Comparison of ENCODE assay signal across 12 cellular contexts in the genomic region with DNA sequence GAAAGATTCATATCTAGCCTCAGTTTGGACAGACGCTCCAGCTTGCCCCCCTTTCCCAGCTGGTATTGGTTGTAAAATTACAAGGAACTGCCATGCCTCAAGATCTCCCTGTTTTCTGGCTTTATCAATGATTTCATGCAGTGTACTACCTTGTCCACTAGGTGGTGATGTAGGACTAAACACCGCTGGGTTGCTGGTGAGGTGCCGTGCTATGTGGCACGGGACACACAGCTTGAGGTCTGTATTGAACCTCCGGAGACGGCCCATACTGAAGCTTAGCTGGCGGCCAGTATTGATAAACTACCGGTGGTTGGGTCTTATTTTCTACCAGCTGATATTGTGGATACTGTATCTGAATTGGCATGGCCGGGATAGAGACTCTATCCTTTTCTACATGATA. TPM values are rescaled to one million over a fixed set of nuclear protein-coding genes. Genes with fewer than 3 reads are reported as not detected.
"Had no signal": no experiment of that assay in that cellular context is flagged by ENCODE, and none has a peak within 500 bp of the region (broad histone marks: within the 10 kb centered on the region; RNA-seq: fewer than 3 reads in every experiment).

No MANE protein-coding gene starts in this region.

RNA-seq across cellular contexts. Expression of gene PRAMEF27, which starts 36.5 kb away (rescaled TPM):
- total RNA-seq: activated CD4-positive, alpha-beta memory T cell treated with anti-CD3 and anti-CD28 coated beads, Interleukin-2, amount 10 ng/mL, durations not matched to agents 7 days and 5 days; activated CD4-positive, alpha-beta T cell treated with anti-CD3 and anti-CD28 coated beads for 36 hours; activated CD4-positive, alpha-beta T cell treated with anti-CD3 and anti-CD28 coated beads, Interleukin-2, amount 10 ng/mL, durations not matched to agents 7 days and 5 days; activated CD8-positive, alpha-beta memory T cell treated with anti-CD3 and anti-CD28 coated beads, Interleukin-2, amount 10 ng/mL, durations not matched to agents 7 days and 5 days; activated CD8-positive, alpha-beta T cell treated with anti-CD3 and anti-CD28 coated beads, Interleukin-2, amount 10 ng/mL, durations not matched to agents 7 days and 5 days; activated naive CD8-positive, alpha-beta T cell treated with anti-CD3 and anti-CD28 coated beads, Interleukin-2, amount 10 ng/mL, durations not matched to agents 7 days and 5 days; activated T-helper 2 cell treated with anti-CD3 and anti-CD28 coated beads, Interferon-gamma antibody, Interleukin-2, Interleukin-4, amounts not matched to agents 10 μg/mL and 5 μg/mL and 100 μg/mL, durations not matched to agents 14 hours and 24 hours and 36 hours; ascending aorta; bronchial epithelial cell; cardiac muscle cell; chondrocyte had no signal
- polyA plus RNA-seq: adipose tissue, cardiac muscle cell had no signal

RNA-seq across cellular contexts. Expression of gene HNRNPCL3, which starts 40.7 kb away (rescaled TPM):
- total RNA-seq: activated CD4-positive, alpha-beta memory T cell treated with anti-CD3 and anti-CD28 coated beads, Interleukin-2, amount 10 ng/mL, durations not matched to agents 7 days and 5 days; activated CD4-positive, alpha-beta T cell treated with anti-CD3 and anti-CD28 coated beads for 36 hours; activated CD4-positive, alpha-beta T cell treated with anti-CD3 and anti-CD28 coated beads, Interleukin-2, amount 10 ng/mL, durations not matched to agents 7 days and 5 days; activated CD8-positive, alpha-beta memory T cell treated with anti-CD3 and anti-CD28 coated beads, Interleukin-2, amount 10 ng/mL, durations not matched to agents 7 days and 5 days; activated CD8-positive, alpha-beta T cell treated with anti-CD3 and anti-CD28 coated beads, Interleukin-2, amount 10 ng/mL, durations not matched to agents 7 days and 5 days; activated naive CD8-positive, alpha-beta T cell treated with anti-CD3 and anti-CD28 coated beads, Interleukin-2, amount 10 ng/mL, durations not matched to agents 7 days and 5 days; activated T-helper 2 cell treated with anti-CD3 and anti-CD28 coated beads, Interferon-gamma antibody, Interleukin-2, Interleukin-4, amounts not matched to agents 10 μg/mL and 5 μg/mL and 100 μg/mL, durations not matched to agents 14 hours and 24 hours and 36 hours; ascending aorta; bronchial epithelial cell; cardiac muscle cell; chondrocyte had no signal
- polyA plus RNA-seq: adipose tissue, cardiac muscle cell had no signal

RNA-seq across cellular contexts. Expression of gene PRAMEF25, which starts 50.7 kb away (rescaled TPM):
- total RNA-seq: activated CD4-positive, alpha-beta memory T cell treated with anti-CD3 and anti-CD28 coated beads, Interleukin-2, amount 10 ng/mL, durations not matched to agents 7 days and 5 days; activated CD4-positive, alpha-beta T cell treated with anti-CD3 and anti-CD28 coated beads for 36 hours; activated CD4-positive, alpha-beta T cell treated with anti-CD3 and anti-CD28 coated beads, Interleukin-2, amount 10 ng/mL, durations not matched to agents 7 days and 5 days; activated CD8-positive, alpha-beta memory T cell treated with anti-CD3 and anti-CD28 coated beads, Interleukin-2, amount 10 ng/mL, durations not matched to agents 7 days and 5 days; activated CD8-positive, alpha-beta T cell treated with anti-CD3 and anti-CD28 coated beads, Interleukin-2, amount 10 ng/mL, durations not matched to agents 7 days and 5 days; activated naive CD8-positive, alpha-beta T cell treated with anti-CD3 and anti-CD28 coated beads, Interleukin-2, amount 10 ng/mL, durations not matched to agents 7 days and 5 days; activated T-helper 2 cell treated with anti-CD3 and anti-CD28 coated beads, Interferon-gamma antibody, Interleukin-2, Interleukin-4, amounts not matched to agents 10 μg/mL and 5 μg/mL and 100 μg/mL, durations not matched to agents 14 hours and 24 hours and 36 hours; ascending aorta; bronchial epithelial cell; cardiac muscle cell; chondrocyte had no signal
- polyA plus RNA-seq: adipose tissue, cardiac muscle cell had no signal
